ENCODE assay signal across 10 cellular contexts in the genomic region with DNA sequence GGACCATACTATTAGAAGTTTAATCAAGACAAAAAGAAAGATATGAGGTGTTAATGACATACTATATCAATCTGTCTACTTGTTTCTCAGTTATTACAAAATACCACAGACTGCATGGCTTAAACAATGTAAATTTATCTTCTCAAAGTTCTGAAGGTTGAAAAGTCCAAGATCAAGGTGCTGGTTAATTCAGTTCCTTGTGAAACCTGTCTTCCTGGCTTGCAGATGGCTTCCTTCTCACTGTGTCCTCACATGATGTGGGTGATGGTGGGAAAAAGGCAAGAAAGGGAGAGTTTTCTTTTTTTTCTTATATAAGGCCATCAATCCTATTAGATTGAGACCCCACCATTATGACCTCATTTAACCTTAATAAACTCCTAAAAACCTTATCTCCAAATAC. TPM values are rescaled to one million over a fixed set of nuclear protein-coding genes. Genes with fewer than 3 reads are reported as not detected.
"Had no signal": no experiment of that assay in that cellular context is flagged by ENCODE, and none has a peak within 500 bp of the region (broad histone marks: within the 10 kb centered on the region; RNA-seq: fewer than 3 reads in every experiment).

No MANE protein-coding gene starts in this region.

- H3K27me3 Mint-ChIP-seq: IgD-negative memory B cell had no signal

- ATAC-seq: HepG2, K562 had no signal

- FAIRE-seq: HepG2, HTR-8/SVneo, K562 had no signal

- H3K4me3 ChIP-seq: K562 had no signal

- DNase-seq: IMR-90, KBM-7, KG1 had no signal

- H3K4me1 Mint-ChIP-seq: IgD-negative memory B cell had no signal

- H3K27ac Mint-ChIP-seq: IgD-negative memory B cell had no signal

- H3K36me3 Mint-ChIP-seq: IgD-negative memory B cell had no signal

- H3K4me3 Mint-ChIP-seq: IgD-negative memory B cell had no signal

- H3K27ac ChIP-seq: HL-60 had no signal

RNA-seq across cellular contexts. Expression of a gene that starts 15.6 kb away (rescaled TPM):
- total RNA-seq: HepG2, HT-29, HT1080, IMR-90, K562 had no signal
- polyA plus RNA-seq: HepG2, IgD-negative memory B cell, IMR-90, K562 had no signal

RNA-seq across cellular contexts. Expression of a gene that starts 50.1 kb away (rescaled TPM):
- total RNA-seq: HepG2, HT-29, IMR-90, K562 had no signal
- polyA plus RNA-seq: HepG2, IgD-negative memory B cell, IMR-90, K562 had no signal
